Comparison of ENCODE assay signal across 1 cellular context in the genomic region with DNA sequence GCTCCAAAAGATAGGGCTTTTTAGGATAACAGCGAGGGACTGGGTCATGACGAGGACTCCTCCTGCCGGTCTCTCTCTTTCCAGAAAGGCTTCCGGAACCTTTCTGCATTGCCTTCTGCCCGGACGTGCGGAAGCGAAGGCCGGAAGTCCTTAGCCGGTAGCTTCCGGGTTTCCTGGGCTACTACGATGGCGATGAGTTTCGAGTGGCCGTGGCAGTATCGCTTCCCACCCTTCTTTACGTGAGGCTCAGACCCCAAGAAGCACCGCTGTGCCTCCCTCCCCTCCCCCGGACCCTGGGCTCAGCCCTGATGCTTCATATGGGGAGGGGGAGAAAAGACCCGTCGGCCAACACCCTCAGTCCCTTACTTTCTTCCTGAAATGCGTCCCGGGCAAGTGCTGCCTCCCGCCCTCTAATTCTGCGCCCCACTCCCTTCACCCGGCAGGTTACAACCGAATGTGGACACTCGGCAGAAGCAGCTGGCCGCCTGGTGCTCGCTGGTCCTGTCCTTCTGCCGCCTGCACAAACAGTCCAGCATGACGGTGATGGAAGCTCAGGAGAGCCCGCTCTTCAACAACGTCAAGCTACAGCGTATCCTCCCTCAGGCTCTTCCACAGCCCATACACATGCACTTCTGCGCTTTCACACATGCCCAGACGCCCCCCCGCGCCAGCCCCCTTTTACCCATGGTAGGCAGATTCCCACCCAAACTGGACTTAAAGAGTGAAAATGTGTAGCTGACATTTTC.
TF ChIP-seq lines count a peak whose summit lies in the region.

A gene (plus strand): TSS at position 160 of the 746 bp plus-strand sequence. CDS start 27 bp downstream, at position 187.

TF ChIP-seq in WTC11, 78 proteins besides CTCF, POLR2A, EP300 and RAD21 (continued from another document):
- TF ChIP-seq, protein P1, sequence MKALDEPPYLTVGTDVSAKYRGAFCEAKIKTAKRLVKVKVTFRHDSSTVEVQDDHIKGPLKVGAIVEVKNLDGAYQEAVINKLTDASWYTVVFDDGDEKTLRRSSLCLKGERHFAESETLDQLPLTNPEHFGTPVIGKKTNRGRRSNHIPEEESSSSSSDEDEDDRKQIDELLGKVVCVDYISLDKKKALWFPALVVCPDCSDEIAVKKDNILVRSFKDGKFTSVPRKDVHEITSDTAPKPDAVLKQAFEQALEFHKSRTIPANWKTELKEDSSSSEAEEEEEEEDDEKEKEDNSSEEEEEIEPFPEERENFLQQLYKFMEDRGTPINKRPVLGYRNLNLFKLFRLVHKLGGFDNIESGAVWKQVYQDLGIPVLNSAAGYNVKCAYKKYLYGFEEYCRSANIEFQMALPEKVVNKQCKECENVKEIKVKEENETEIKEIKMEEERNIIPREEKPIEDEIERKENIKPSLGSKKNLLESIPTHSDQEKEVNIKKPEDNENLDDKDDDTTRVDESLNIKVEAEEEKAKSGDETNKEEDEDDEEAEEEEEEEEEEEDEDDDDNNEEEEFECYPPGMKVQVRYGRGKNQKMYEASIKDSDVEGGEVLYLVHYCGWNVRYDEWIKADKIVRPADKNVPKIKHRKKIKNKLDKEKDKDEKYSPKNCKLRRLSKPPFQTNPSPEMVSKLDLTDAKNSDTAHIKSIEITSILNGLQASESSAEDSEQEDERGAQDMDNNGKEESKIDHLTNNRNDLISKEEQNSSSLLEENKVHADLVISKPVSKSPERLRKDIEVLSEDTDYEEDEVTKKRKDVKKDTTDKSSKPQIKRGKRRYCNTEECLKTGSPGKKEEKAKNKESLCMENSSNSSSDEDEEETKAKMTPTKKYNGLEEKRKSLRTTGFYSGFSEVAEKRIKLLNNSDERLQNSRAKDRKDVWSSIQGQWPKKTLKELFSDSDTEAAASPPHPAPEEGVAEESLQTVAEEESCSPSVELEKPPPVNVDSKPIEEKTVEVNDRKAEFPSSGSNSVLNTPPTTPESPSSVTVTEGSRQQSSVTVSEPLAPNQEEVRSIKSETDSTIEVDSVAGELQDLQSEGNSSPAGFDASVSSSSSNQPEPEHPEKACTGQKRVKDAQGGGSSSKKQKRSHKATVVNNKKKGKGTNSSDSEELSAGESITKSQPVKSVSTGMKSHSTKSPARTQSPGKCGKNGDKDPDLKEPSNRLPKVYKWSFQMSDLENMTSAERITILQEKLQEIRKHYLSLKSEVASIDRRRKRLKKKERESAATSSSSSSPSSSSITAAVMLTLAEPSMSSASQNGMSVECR (CRISPR knock-in tag; IDR thresholded peaks at IDR 0.05; ENCODE audit: borderline replicate concordance) = peak; percentile 34; the same call in 1 of the 2 replicates
- TF ChIP-seq, protein P2, sequence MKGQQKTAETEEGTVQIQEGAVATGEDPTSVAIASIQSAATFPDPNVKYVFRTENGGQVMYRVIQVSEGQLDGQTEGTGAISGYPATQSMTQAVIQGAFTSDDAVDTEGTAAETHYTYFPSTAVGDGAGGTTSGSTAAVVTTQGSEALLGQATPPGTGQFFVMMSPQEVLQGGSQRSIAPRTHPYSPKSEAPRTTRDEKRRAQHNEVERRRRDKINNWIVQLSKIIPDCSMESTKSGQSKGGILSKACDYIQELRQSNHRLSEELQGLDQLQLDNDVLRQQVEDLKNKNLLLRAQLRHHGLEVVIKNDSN (CRISPR knock-in tag; IDR thresholded peaks at IDR 0.05) = no peak
- 0 out of 2 replicates have a peak, but pooled peaks have one; percentile 26 for TF ChIP-seq ZNF121 (CRISPR knock-in tag; IDR thresholded peaks at IDR 0.05)
- TF ChIP-seq, protein P3, sequence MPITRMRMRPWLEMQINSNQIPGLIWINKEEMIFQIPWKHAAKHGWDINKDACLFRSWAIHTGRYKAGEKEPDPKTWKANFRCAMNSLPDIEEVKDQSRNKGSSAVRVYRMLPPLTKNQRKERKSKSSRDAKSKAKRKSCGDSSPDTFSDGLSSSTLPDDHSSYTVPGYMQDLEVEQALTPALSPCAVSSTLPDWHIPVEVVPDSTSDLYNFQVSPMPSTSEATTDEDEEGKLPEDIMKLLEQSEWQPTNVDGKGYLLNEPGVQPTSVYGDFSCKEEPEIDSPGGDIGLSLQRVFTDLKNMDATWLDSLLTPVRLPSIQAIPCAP (CRISPR knock-in tag; IDR thresholded peaks at IDR 0.05) = 0 out of 2 replicates have a peak, but pooled peaks have one; percentile 47
- TF ChIP-seq, protein P4, sequence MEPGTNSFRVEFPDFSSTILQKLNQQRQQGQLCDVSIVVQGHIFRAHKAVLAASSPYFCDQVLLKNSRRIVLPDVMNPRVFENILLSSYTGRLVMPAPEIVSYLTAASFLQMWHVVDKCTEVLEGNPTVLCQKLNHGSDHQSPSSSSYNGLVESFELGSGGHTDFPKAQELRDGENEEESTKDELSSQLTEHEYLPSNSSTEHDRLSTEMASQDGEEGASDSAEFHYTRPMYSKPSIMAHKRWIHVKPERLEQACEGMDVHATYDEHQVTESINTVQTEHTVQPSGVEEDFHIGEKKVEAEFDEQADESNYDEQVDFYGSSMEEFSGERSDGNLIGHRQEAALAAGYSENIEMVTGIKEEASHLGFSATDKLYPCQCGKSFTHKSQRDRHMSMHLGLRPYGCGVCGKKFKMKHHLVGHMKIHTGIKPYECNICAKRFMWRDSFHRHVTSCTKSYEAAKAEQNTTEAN (CRISPR knock-in tag; IDR thresholded peaks at IDR 0.05) = 0 out of 2 replicates have a peak, but pooled peaks have one; percentile 42
- TF ChIP-seq CBFB (CRISPR knock-in tag; IDR thresholded peaks at IDR 0.05; ENCODE audit: low read depth) = no peak
- TF ChIP-seq ETV6 (CRISPR knock-in tag; IDR thresholded peaks at IDR 0.05) = peak; percentile 94
